14 cellular contexts compared by ENCODE assay signal in genomic region chrX:124415115-124415798, GRCh38.
"Had no signal": no experiment of that assay in that cellular context is flagged by ENCODE, and none has a peak within 500 bp of the region (broad histone marks: within the 10 kb centered on the region; RNA-seq: fewer than 3 reads in every experiment).

No MANE protein-coding gene starts in this region.

- DNase-seq: activated CD4-positive, alpha-beta memory T cell treated with anti-CD3 and anti-CD28 coated beads for 36 hours; activated effector memory CD4-positive, alpha-beta T cell treated with Interleukin-2 at 50 U/mL for 16 hours; activated naive CD4-positive, alpha-beta T cell treated with anti-CD3 and anti-CD28 coated beads, Interleukin-2, amount 50 U/mL, for 16 hours; activated T-cell treated with anti-CD3 and anti-CD28 coated beads, Interleukin-2, amount 50 U/mL, for 4 hours; effector memory CD8-positive, alpha-beta T cell; heart right ventricle; left colon; right cardiac atrium; stimulated activated CD4-positive, alpha-beta T cell treated with anti-CD3 and anti-CD28 coated beads, Interleukin-15, amount 100 ng/mL, for 24 hours; stimulated activated CD4-positive, alpha-beta T cell treated with anti-CD3 and anti-CD28 coated beads, Interleukin-4, amount 100 ng/mL, for 1 hour; stimulated activated naive CD4-positive, alpha-beta T cell; transverse colon had no signal

- H3K4me3 ChIP-seq: heart right ventricle, lung, skin epidermis, transverse colon had no signal

- ATAC-seq: activated T-cell treated with anti-CD3 and anti-CD28 coated beads, Interleukin-2, amount 50 U/mL, for 4 hours; effector memory CD8-positive, alpha-beta T cell; heart right ventricle; left colon; right cardiac atrium had no signal
